22 cellular contexts compared by ENCODE assay signal in genomic region chr10:92264249-92264648, GRCh38.
"Had no signal": no experiment of that assay in that cellular context is flagged by ENCODE, and none has a peak within 500 bp of the region (broad histone marks: within the 10 kb centered on the region; RNA-seq: fewer than 3 reads in every experiment).

No MANE protein-coding gene starts in this region.

- H3K27ac ChIP-seq: colonic mucosa, esophagus muscularis mucosa, left lung, neural progenitor cell, parathyroid adenoma, sigmoid colon, testis, tibial nerve, upper lobe of left lung had no signal

- H3K36me3 ChIP-seq: colonic mucosa, left lung, neural progenitor cell, sigmoid colon, tibial nerve had no signal

- H3K9me3 ChIP-seq: colonic mucosa, esophagus muscularis mucosa, left lung, mucosa of descending colon, sigmoid colon, testis, tibial nerve, upper lobe of left lung had no signal

- H3K27me3 ChIP-seq: colonic mucosa, esophagus muscularis mucosa, left lung, neural progenitor cell, sigmoid colon, testis, tibial nerve, upper lobe of left lung had no signal

- ATAC-seq: left cardiac atrium; left lung; mucosa of descending colon; natural killer cell treated with Interleukin-12 subunit alpha and Interleukin-12 subunit beta and Interleukin-15 and Interleukin-18, amount 100 ng/mL, for 72 hours; right cardiac atrium; stimulated activated memory B cell treated with anti-CD40 and anti-IgM and Interleukin-4, amounts not matched to agents 10 μg/mL and 1 μg/mL and 100 μg/mL, for 72 hours; stimulated activated naive CD8-positive, alpha-beta T cell treated with anti-CD3 and anti-CD28 coated beads, Interleukin-15, Interleukin-2, amounts not matched to agents 100 U/mL and 50 U/mL, for 24 hours had no signal

- DNase-seq: colonic mucosa; effector memory CD4-positive, alpha-beta T cell; kidney; left cardiac atrium; left lung; mesenchymal stem cell; mucosa of descending colon; naive B cell; right cardiac atrium; sigmoid colon; stimulated activated CD4-positive, alpha-beta T cell treated with anti-CD3 and anti-CD28 coated beads, Interleukin-2, amount 100 ng/mL, for 24 hours; stimulated activated CD4-positive, alpha-beta T cell treated with anti-CD3 and anti-CD28 coated beads, Interleukin-4, amount 100 ng/mL, for 24 hours; stimulated activated naive CD8-positive, alpha-beta T cell treated with anti-CD3 and anti-CD28 coated beads, Interleukin-15, Interleukin-2, amounts not matched to agents 100 U/mL and 50 U/mL, for 24 hours; substantia nigra; testis; upper lobe of left lung had no signal

- H3K4me1 ChIP-seq: colonic mucosa, left lung, neural progenitor cell, testis, upper lobe of left lung had no signal

- H3K4me3 ChIP-seq: colonic mucosa, esophagus muscularis mucosa, left lung, mucosa of descending colon, neural progenitor cell, sigmoid colon, testis, tibial nerve, upper lobe of left lung had no signal
